13 cellular contexts compared by ENCODE assay signal in the genomic region with DNA sequence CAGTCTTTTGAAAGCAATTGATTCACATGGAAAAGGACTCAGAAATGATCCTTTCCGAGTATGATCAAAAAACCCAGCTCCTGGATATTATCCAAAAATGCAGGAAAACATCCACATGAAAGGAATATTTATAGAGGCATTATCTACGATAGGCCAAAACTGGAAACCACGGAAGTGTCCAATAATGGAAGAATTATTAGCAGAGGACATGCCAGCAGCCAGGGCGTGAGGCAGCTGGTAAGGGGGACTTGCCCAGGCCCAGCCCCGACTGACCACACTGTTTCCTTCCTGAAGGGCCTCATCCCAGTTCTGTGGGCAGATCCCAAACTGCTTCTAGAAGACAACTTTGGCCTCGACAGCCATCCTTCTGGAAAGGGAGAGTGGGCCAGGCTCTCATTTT. TPM values are rescaled to one million over a fixed set of nuclear protein-coding genes. Genes with fewer than 3 reads are reported as not detected.
DNase-seq lines count a peak whose midpoint lies in the region; ATAC-seq, FAIRE-seq and TF ChIP-seq lines count a peak whose summit lies in the region.
"Had no signal": no experiment of that assay in that cellular context is flagged by ENCODE, and none has a peak within 500 bp of the region (broad histone marks: within the 10 kb centered on the region; RNA-seq: fewer than 3 reads in every experiment).

No MANE protein-coding gene starts in this region.

- H3K9me3 Mint-ChIP-seq in GM23338 (no peaks in the 10 kb centered on the region), brain (no peaks in the 10 kb centered on the region)
- H3K9me3 Mint-ChIP-seq: activated naive CD4-positive, alpha-beta T cell treated with anti-CD3 and anti-CD28 coated beads, Interleukin-2, amount 50 U/mL, for 72 hours; T-helper 1 cell treated with Interleukin-12 subunit alpha and Interleukin-12 subunit beta and Interleukin-4 antibody, amounts not matched to agents 30 μg/mL and 1 μg/mL, for 36 hours had no signal

- 57% methylated on average over 6 of the region's 6 CpGs for WGBS in hepatocyte (ENCODE audit: low lambda C conversion rate, missing lambda C conversion rate)
- WGBS in smooth muscle cell (ENCODE audit: low lambda C conversion rate) = 20% methylated on average over 6 of the region's 6 CpGs

- H3K36me3 Mint-ChIP-seq in GM23338 (ENCODE audit: low read depth) (peaks cover 25% of the 10 kb centered on the region), brain (peaks cover 11% of the 10 kb centered on the region)

- DNase-seq in GM23338 (ENCODE audit: low spot score) = no peak
- DNase-seq in hepatocyte (ENCODE audit: low spot score) = no peak
- DNase-seq in smooth muscle cell (lab: John Stamatoyannopoulos, UW; ENCODE audit: unreplicated experiment) = no peak
- DNase-seq in Peyer's patch = no peak
- no peak for DNase-seq in H54 (ENCODE audit: insufficient read length, low spot score)
- DNase-seq in nucleus accumbens (lab: John Stamatoyannopoulos, UW) = no peak
- DNase-seq: activated CD8-positive, alpha-beta T cell treated with anti-CD3 and anti-CD28 coated beads, Interleukin-2, amount 10 ng/mL, durations not matched to agents 7 days and 5 days; right lobe of liver had no signal

- H3F3A ChIP-seq in GM23338 (replicated peaks; ENCODE audit: low read depth) (0 out of 2 replicates have a peak, but pooled peaks cover 3% of the 10 kb centered on the region), smooth muscle cell (ENCODE audit: low read depth) (peaks cover 74% of the 10 kb centered on the region)

- TF ChIP-seq POLR2A in Peyer's patch (IDR thresholded peaks at IDR 0.05) (no peak), H54 (IDR thresholded peaks at IDR 0.05; ENCODE audit: low read depth, low read length) (no peak)

- no peak overlapping the region for H3K4me3 ChIP-seq in GM23338
- no peak overlapping the region for H3K4me3 ChIP-seq in hepatocyte
- no peak overlapping the region for H3K4me3 ChIP-seq in smooth muscle cell
- no peak overlapping the region for H3K4me3 ChIP-seq in Peyer's patch
- H3K4me3 ChIP-seq: right lobe of liver had no signal

- H3K9me2 ChIP-seq in GM23338 (ENCODE audit: insufficient read depth) = no peaks in the 10 kb centered on the region
- no peaks in the 10 kb centered on the region for H3K9me2 ChIP-seq in hepatocyte (replicated peaks; ENCODE audit: insufficient read depth)

- FAIRE-seq in H54 (lab: Jason Lieb, UNC) = no peak
- FAIRE-seq: islet of Langerhans had no signal

- H3K4me1 Mint-ChIP-seq in GM23338 (peaks cover 61% of the 10 kb centered on the region), brain (peaks cover 81% of the 10 kb centered on the region)

- H3K36me3 ChIP-seq in GM23338 (ENCODE audit: insufficient read depth) (no peaks in the 10 kb centered on the region; the same call in 1 of the 2 replicates), hepatocyte (replicated peaks; ENCODE audit: insufficient read depth, low read depth) (no peaks in the 10 kb centered on the region), smooth muscle cell (ENCODE audit: low read depth) (no peaks in the 10 kb centered on the region), Peyer's patch (no peaks in the 10 kb centered on the region)
- H3K36me3 ChIP-seq: right lobe of liver had no signal

- 0 out of 2 replicates have a peak overlapping the region, but pooled peaks have one; percentile 16 for H3K27ac ChIP-seq in GM23338 (ENCODE audit: low read depth)
- H3K27ac ChIP-seq in hepatocyte = peak overlapping the region; percentile 31
- peak overlapping the region; percentile 96 for H3K27ac ChIP-seq in smooth muscle cell (ENCODE audit: low read depth)
- peak overlapping the region in 1 of 4 donors; percentile 86 for H3K27ac ChIP-seq in Peyer's patch

- H3K27ac Mint-ChIP-seq in GM23338 (no peak overlapping the region), brain (peak overlapping the region in 3 of 5 experiments; percentile 71 to 80 (median 72))
- H3K27ac Mint-ChIP-seq: activated CD8-positive, alpha-beta T cell treated with anti-CD3 and anti-CD28 coated beads, Interleukin-2, amount 10 ng/mL, durations not matched to agents 7 days and 5 days; T-helper 1 cell treated with Interleukin-12 subunit alpha and Interleukin-12 subunit beta and Interleukin-4 antibody, amounts not matched to agents 30 μg/mL and 1 μg/mL, for 36 hours had no signal

- H3K9me3 ChIP-seq in hepatocyte (ENCODE audit: low read depth) = no peaks in the 10 kb centered on the region
- no peaks in the 10 kb centered on the region for H3K9me3 ChIP-seq in smooth muscle cell (replicated peaks; ENCODE audit: low read depth)
- H3K9me3 ChIP-seq in Peyer's patch = no peaks in the 10 kb centered on the region
- H3K9me3 ChIP-seq: right lobe of liver had no signal

- H4K20me1 ChIP-seq in GM23338 (replicated peaks; ENCODE audit: insufficient read depth) (peaks cover 83% of the 10 kb centered on the region), hepatocyte (ENCODE audit: insufficient read depth, poor library complexity, severe bottlenecking) (no peaks in the 10 kb centered on the region), smooth muscle cell (ENCODE audit: low read depth) (peaks cover 100% of the 10 kb centered on the region)

- H3K4me1 ChIP-seq in GM23338 (ENCODE audit: insufficient read depth) (peaks cover 34% of the 10 kb centered on the region), hepatocyte (ENCODE audit: insufficient read depth) (peaks cover 46% of the 10 kb centered on the region), smooth muscle cell (ENCODE audit: low read depth) (peaks cover 43% of the 10 kb centered on the region), Peyer's patch (peaks cover 0 to 40% (median 0%) of the 10 kb centered on the region in 4 donors)

- H2AFZ ChIP-seq in GM23338 = no peak overlapping the region
- H2AFZ ChIP-seq in hepatocyte = no peak overlapping the region
- no peak overlapping the region for H2AFZ ChIP-seq in smooth muscle cell (ENCODE audit: low read depth)

- H3K4me2 ChIP-seq in GM23338 = no peak overlapping the region
- H3K4me2 ChIP-seq in hepatocyte = no peak overlapping the region
- H3K4me2 ChIP-seq in smooth muscle cell = peak overlapping the region; percentile 48

- ATAC-seq in GM23338 (no peak), GM19035 (IDR thresholded peaks at IDR 0.05; ENCODE audit: unreplicated experiment) (no peak)
- ATAC-seq: activated CD8-positive, alpha-beta T cell treated with anti-CD3 and anti-CD28 coated beads, Interleukin-2, amount 10 ng/mL, durations not matched to agents 7 days and 5 days; activated naive CD4-positive, alpha-beta T cell treated with anti-CD3 and anti-CD28 coated beads, Interleukin-2, amount 50 U/mL, for 72 hours had no signal

- H3K79me2 ChIP-seq in GM23338 (replicated peaks; ENCODE audit: insufficient read depth) (peaks cover 100% of the 10 kb centered on the region), hepatocyte (peaks cover 100% of the 10 kb centered on the region), smooth muscle cell (ENCODE audit: low read depth) (peaks cover 100% of the 10 kb centered on the region)

- no peak for TF ChIP-seq CTCF in GM23338 (conservative IDR thresholded peaks at IDR 0.05; ENCODE audit: low read depth in 2 of 2)
- no peak for TF ChIP-seq CTCF in brain (conservative IDR thresholded peaks at IDR 0.05)
- no peak for TF ChIP-seq CTCF in hepatocyte (IDR thresholded peaks at IDR 0.05; ENCODE audit: poor library complexity)
- TF ChIP-seq CTCF in smooth muscle cell (IDR thresholded peaks at IDR 0.05; ENCODE audit: borderline replicate concordance, insufficient read depth, poor library complexity, severe bottlenecking) = no peak
- no peak for TF ChIP-seq CTCF in Peyer's patch (IDR thresholded peaks at IDR 0.05)

- no peaks in the 10 kb centered on the region for H3K27me3 ChIP-seq in GM23338 (ENCODE audit: insufficient read depth)
- H3K27me3 ChIP-seq in hepatocyte = no peaks in the 10 kb centered on the region
- H3K27me3 ChIP-seq in smooth muscle cell (ENCODE audit: low read depth) = no peaks in the 10 kb centered on the region
- H3K27me3 ChIP-seq in Peyer's patch = no peaks in the 10 kb centered on the region
- H3K27me3 ChIP-seq: right lobe of liver had no signal

- H3K27me3 Mint-ChIP-seq in GM23338 (ENCODE audit: insufficient read depth, low read depth, poor library complexity) (peaks cover 14% of the 10 kb centered on the region), brain (no peaks in the 10 kb centered on the region)

- H3K4me3 Mint-ChIP-seq in GM23338 (no peak overlapping the region), brain (no peak overlapping the region)
- H3K4me3 Mint-ChIP-seq: activated CD8-positive, alpha-beta T cell treated with anti-CD3 and anti-CD28 coated beads, Interleukin-2, amount 10 ng/mL, durations not matched to agents 7 days and 5 days; T-helper 1 cell treated with Interleukin-12 subunit alpha and Interleukin-12 subunit beta and Interleukin-4 antibody, amounts not matched to agents 30 μg/mL and 1 μg/mL, for 36 hours had no signal

- H3K9ac ChIP-seq in smooth muscle cell (ENCODE audit: low read depth) = peak overlapping the region; percentile 0

TF ChIP-seq in GM23338, 12 proteins besides CTCF, POLR2A, EP300 and RAD21 (continues in another document):
- TF ChIP-seq ZNF114 (CRISPR knock-in tag; IDR thresholded peaks at IDR 0.05) (no peak), NANOG (IDR thresholded peaks at IDR 0.05; ENCODE audit: borderline replicate concordance) (no peak), EZH2phosphoT487 (IDR thresholded peaks at IDR 0.05; ENCODE audit: unreplicated experiment) (no peak), ZNF331 (CRISPR knock-in tag; IDR thresholded peaks at IDR 0.05; ENCODE audit: low read depth) (no peak), POLR2AphosphoS5 (IDR thresholded peaks at IDR 0.05; ENCODE audit: low read depth) (no peak), STAT1 (IDR thresholded peaks at IDR 0.05; ENCODE audit: unreplicated experiment) (no peak)
- TF ChIP-seq, protein P1, sequence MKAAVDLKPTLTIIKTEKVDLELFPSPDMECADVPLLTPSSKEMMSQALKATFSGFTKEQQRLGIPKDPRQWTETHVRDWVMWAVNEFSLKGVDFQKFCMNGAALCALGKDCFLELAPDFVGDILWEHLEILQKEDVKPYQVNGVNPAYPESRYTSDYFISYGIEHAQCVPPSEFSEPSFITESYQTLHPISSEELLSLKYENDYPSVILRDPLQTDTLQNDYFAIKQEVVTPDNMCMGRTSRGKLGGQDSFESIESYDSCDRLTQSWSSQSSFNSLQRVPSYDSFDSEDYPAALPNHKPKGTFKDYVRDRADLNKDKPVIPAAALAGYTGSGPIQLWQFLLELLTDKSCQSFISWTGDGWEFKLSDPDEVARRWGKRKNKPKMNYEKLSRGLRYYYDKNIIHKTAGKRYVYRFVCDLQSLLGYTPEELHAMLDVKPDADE (IDR thresholded peaks at IDR 0.05) = no peak

RNA-seq across cellular contexts. Expression of a gene that starts 20.5 kb away (rescaled TPM):
- 257 and 280 TPM in 2 replicates for total RNA-seq in GM23338 (2014; rRNA removed; shearing (Covaris generic))
- polyA plus RNA-seq in GM23338 (2016; fragmentation: Nextera tagmentation; extraction: Ambion mirVana) = 121 and 129 TPM in 2 replicates
- polyA plus RNA-seq in brain (ENCODE audit: insufficient read depth, low read depth, low replicate concordance) = 84.2 TPM
- total RNA-seq in hepatocyte = 82.2 and 88.0 TPM in 2 replicates
- 157 and 163 TPM in 2 replicates for polyA plus RNA-seq in hepatocyte
- 361 and 422 TPM in 2 replicates for total RNA-seq in smooth muscle cell
- 741 and 806 TPM in 2 replicates for polyA plus RNA-seq in smooth muscle cell
- total RNA-seq in Peyer's patch = 100 to 1,000 TPM in 1 of 4 donors, 10 to 100 TPM in 3; 40.3 to 585 (median 80.1) TPM
